In genomic region chr6:168926306-168926705, GRCh38 we compare ENCODE assay signal across 1 cellular context.
TF ChIP-seq lines count a peak whose summit lies in the region.

No MANE protein-coding gene starts in this region.

TF ChIP-seq in GM12878, 131 proteins besides CTCF, POLR2A, EP300 and RAD21:
- TF ChIP-seq, protein P1, sequence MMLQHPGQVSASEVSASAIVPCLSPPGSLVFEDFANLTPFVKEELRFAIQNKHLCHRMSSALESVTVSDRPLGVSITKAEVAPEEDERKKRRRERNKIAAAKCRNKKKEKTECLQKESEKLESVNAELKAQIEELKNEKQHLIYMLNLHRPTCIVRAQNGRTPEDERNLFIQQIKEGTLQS (IDR thresholded peaks at IDR 0.05; ENCODE audit: borderline replicate concordance, extremely low read depth, low read depth, low read length), result no peak
- TF ChIP-seq BCL3 (IDR thresholded peaks at IDR 0.05; ENCODE audit: borderline replicate concordance, insufficient read depth, low read depth, low read length, poor library complexity, severe bottlenecking) (peak; percentile 75), CHD2 (IDR thresholded peaks at IDR 0.05; ENCODE audit: borderline replicate concordance, low read depth, low read length) (no peak), HCFC1 (IDR thresholded peaks at IDR 0.05; ENCODE audit: low read length) (no peak), NR2C2 (IDR thresholded peaks at IDR 0.05; ENCODE audit: borderline replicate concordance, control insufficient read depth, insufficient read length, low read depth) (peak; percentile 56)
TF ChIP-seq in GM12878: peak in this region for 2.
